26 cellular contexts compared by ENCODE assay signal in genomic region chr7:108072116-108072515, GRCh38. TPM values are rescaled to one million over a fixed set of nuclear protein-coding genes. Genes with fewer than 3 reads are reported as not detected.
DNase-seq lines count a peak whose midpoint lies in the region; ATAC-seq, FAIRE-seq and TF ChIP-seq lines count a peak whose summit lies in the region.
"Had no signal": no experiment of that assay in that cellular context is flagged by ENCODE, and none has a peak within 500 bp of the region (broad histone marks: within the 10 kb centered on the region; RNA-seq: fewer than 3 reads in every experiment).

No MANE protein-coding gene starts in this region.

- H3K9ac ChIP-seq in mammary epithelial cell (ENCODE audit: insufficient read depth, low read length) (no peak overlapping the region), K562 (ENCODE audit: insufficient read depth in 1 of 2, low read depth in 2 of 2, low read length in 2 of 2) (no peak overlapping the region)
- H3K9ac ChIP-seq: BLaER1 treated with 17β-estradiol and CSF1 and Interleukin-3, amounts not matched to agents 10 nM and 100 nM; GM23248 had no signal

- no peak for ATAC-seq in K562
- ATAC-seq in foreskin keratinocyte: peak; percentile 31
- ATAC-seq: A549 had no signal

- TF ChIP-seq POLR2A in breast epithelium (IDR thresholded peaks at IDR 0.05): no peak
- TF ChIP-seq POLR2A in K562 (conservative IDR thresholded peaks at IDR 0.05): no peak

- no peak for TF ChIP-seq RAD21 in K562 (CRISPR knock-in tag; conservative IDR thresholded peaks at IDR 0.05 in 1 of 2, IDR thresholded peaks at IDR 0.05 in 1 of 2)

- no peak for FAIRE-seq in K562 (lab: Jason Lieb, UNC)
- FAIRE-seq: A549, GM12892, H1 had no signal

- POLR2A ChIA-PET in K562 (lab: Yijun Ruan, JAX): interaction anchor here (0.9 to 1.3 kb wide), 3 partner anchors 9 to 120 kb away, joined by 3 to 5 read pairs (median 3); no protein-coding TSS in a partner anchor

- CTCF ChIA-PET in mammary epithelial cell (lab: Charles Lee; ENCODE audit: low non-redundant PET): no interaction called here
- CTCF ChIA-PET in K562 (lab: Yijun Ruan, JAX; ENCODE audit: low intra/inter-chr PET ratio): no interaction called here

- H3K9me1 ChIP-seq in K562 (ENCODE audit: control insufficient read depth, insufficient read depth, low read length): no peaks in the 10 kb centered on the region

- intact Hi-C loops in mammary epithelial cell (cut with micrococcal nuclease) (no loop called here), breast epithelium (cut with DNase I; ENCODE audit: low total_unique reads) (no loop called here), K562 (cut with micrococcal nuclease) (no loop called here), head of caudate nucleus (cut with DNase I) (no loop called here)

- no peak overlapping the region for H3K27ac ChIP-seq in mammary epithelial cell (ENCODE audit: insufficient read depth, low read depth, low read length)
- no peak overlapping the region for H3K27ac ChIP-seq in breast epithelium
- H3K27ac ChIP-seq in K562 (ENCODE audit: extremely low read depth, low read depth, low read length): no peak overlapping the region
- no peak overlapping the region for H3K27ac ChIP-seq in foreskin keratinocyte
- H3K27ac ChIP-seq: A549; BLaER1 treated with 17β-estradiol and CSF1 and Interleukin-3, amounts not matched to agents 10 nM and 100 nM; GM23248 had no signal

- H3K4me2 ChIP-seq in mammary epithelial cell (ENCODE audit: insufficient read depth, low read depth, low read length): no peak overlapping the region
- no peak overlapping the region for H3K4me2 ChIP-seq in K562 (ENCODE audit: insufficient read depth, low read length)
- H3K4me2 ChIP-seq: A549; BLaER1 treated with 17β-estradiol and CSF1 and Interleukin-3, amounts not matched to agents 10 nM and 100 nM had no signal

- no peaks in the 10 kb centered on the region for H3K27me3 ChIP-seq in mammary epithelial cell (ENCODE audit: insufficient read depth, low read length)
- H3K27me3 ChIP-seq in breast epithelium: no peaks in the 10 kb centered on the region
- no peaks in the 10 kb centered on the region for H3K27me3 ChIP-seq in K562 (ENCODE audit: control insufficient read depth in 2 of 2, insufficient read depth in 2 of 2, low read length in 2 of 2)
- H3K27me3 ChIP-seq in foreskin keratinocyte: no peaks in the 10 kb centered on the region
- H3K27me3 ChIP-seq: BE2C; BLaER1 treated with 17β-estradiol and CSF1 and Interleukin-3, amounts not matched to agents 10 nM and 100 nM had no signal

- TF ChIP-seq CTCF in mammary epithelial cell (conservative IDR thresholded peaks at IDR 0.05 in 1 of 2, IDR thresholded peaks at IDR 0.05 in 1 of 2; ENCODE audit: extremely low read depth in 1 of 2, insufficient read depth in 1 of 2, low read depth in 1 of 2, low read length in 2 of 2): no peak
- no peak for TF ChIP-seq CTCF in breast epithelium (IDR thresholded peaks at IDR 0.05)
- no peak for TF ChIP-seq CTCF in K562 (IDR thresholded peaks at IDR 0.05 in 2 of 3, conservative IDR thresholded peaks at IDR 0.05 in 1 of 3; ENCODE audit: insufficient read depth in 2 of 3, low read depth in 1 of 3, low read length in 3 of 3)
- no peak for TF ChIP-seq CTCF in foreskin keratinocyte (conservative IDR thresholded peaks at IDR 0.05)

- dilution Hi-C loops in mammary epithelial cell (cut with HindIII; ENCODE audit: low sequenced_read_pairs): no loop called here

- H3K4me1 ChIP-seq in mammary epithelial cell (ENCODE audit: insufficient read depth, low read length) (no peaks in the 10 kb centered on the region), breast epithelium (no peaks in the 10 kb centered on the region), K562 (replicated peaks in 1 of 2; ENCODE audit: control insufficient read depth in 2 of 2, insufficient read depth in 2 of 2, low read length in 2 of 2) (peaks cover 12 to 40% of the 10 kb centered on the region in 2 experiments), foreskin keratinocyte (peaks cover 6% of the 10 kb centered on the region)
- H3K4me1 ChIP-seq: A549, BE2C had no signal

- in situ Hi-C loops in mammary epithelial cell (cut with MboI; ENCODE audit: low sequenced_read_pairs in 2 of 2) (no loop called here), K562 (cut with MboI) (no loop called here)

- TF ChIP-seq EP300 in K562 (IDR thresholded peaks at IDR 0.05; ENCODE audit: low read length): no peak

- H2AFZ ChIP-seq in mammary epithelial cell (ENCODE audit: low read depth, low read length) (peak overlapping the region; percentile 52), K562 (ENCODE audit: low read depth, low read length) (0 out of 2 replicates have a peak overlapping the region, but pooled peaks have one; percentile 10)
- H2AFZ ChIP-seq: GM23248 had no signal

- no peaks in the 10 kb centered on the region for H3K79me2 ChIP-seq in mammary epithelial cell (ENCODE audit: insufficient read depth, low read length)
- H3K79me2 ChIP-seq in K562 (ENCODE audit: control insufficient read depth, insufficient read depth, low read length): no peaks in the 10 kb centered on the region

- 94% methylated on average over 2 of the region's 2 CpGs for WGBS in mammary epithelial cell (ENCODE audit: low coverage, missing lambda C conversion rate)
- 71% methylated on average over 2 of the region's 2 CpGs for WGBS in K562 (ENCODE audit: insufficient coverage, low coverage, missing lambda C conversion rate)

- BruUV-seq in mammary epithelial cell (replicated peaks; lab: Mats Ljungman, UMichigan): no TSS peak
- no TSS peak for BruUV-seq in K562 (replicated peaks; lab: Mats Ljungman, UMichigan)

- H3K36me3 ChIP-seq in mammary epithelial cell (ENCODE audit: insufficient read depth, low read length) (no peaks in the 10 kb centered on the region), breast epithelium (no peaks in the 10 kb centered on the region), K562 (ENCODE audit: control insufficient read depth, insufficient read depth, low read length) (no peaks in the 10 kb centered on the region)
- H3K36me3 ChIP-seq: BE2C; BLaER1 treated with 17β-estradiol and CSF1 and Interleukin-3, amounts not matched to agents 10 nM and 100 nM had no signal

- H3K4me3 ChIP-seq in mammary epithelial cell (replicated peaks in 1 of 3; ENCODE audit: insufficient read depth in 1 of 3, low read depth in 2 of 3, low read length in 3 of 3): no peak overlapping the region
- no peak overlapping the region for H3K4me3 ChIP-seq in breast epithelium
- H3K4me3 ChIP-seq in K562: no peak overlapping the region
- H3K4me3 ChIP-seq: A549; BLaER1 treated with 17β-estradiol and CSF1 and Interleukin-3, amounts not matched to agents 10 nM and 100 nM; GM23248 had no signal

- DNase-seq in mammary epithelial cell (no peak), breast epithelium (ENCODE audit: low spot score in 2 of 2) (no peak), K562 (ENCODE audit: extremely low read depth in 1 of 4, low spot score in 3 of 4) (no peak), foreskin keratinocyte (peak in 1 of 2 donors; percentile 40), head of caudate nucleus (no peak), NCI-H345 treated with DMSO at 0.1 percent for 48 hours (lab: John Stamatoyannopoulos, UW; ENCODE audit: unreplicated experiment) (no peak)
- DNase-seq in activated CD8-positive, alpha-beta memory T cell treated with anti-CD3 and anti-CD28 coated beads, Interleukin-2, amount 50 U/mL, for 48 hours: no peak
- DNase-seq: 8988T; ACHN; AML-193; BE2C; CD4-positive, alpha-beta T cell; CD8-positive, alpha-beta memory T cell; DMS53; DMS79 treated with DMSO at 0.1 percent for 48 hours; GF-D8; GM23248; H7; HCEC 1CT had no signal

- H4K20me1 ChIP-seq in mammary epithelial cell (ENCODE audit: insufficient read depth, low read length) (no peaks in the 10 kb centered on the region), K562 (replicated peaks; ENCODE audit: control insufficient read depth, insufficient read depth, low read length) (no peaks in the 10 kb centered on the region)
- H4K20me1 ChIP-seq: BLaER1 treated with 17β-estradiol and CSF1 and Interleukin-3, amounts not matched to agents 10 nM and 100 nM had no signal

- H3K9me3 ChIP-seq in mammary epithelial cell (replicated peaks; ENCODE audit: insufficient read depth, low read length) (no peaks in the 10 kb centered on the region), breast epithelium (no peaks in the 10 kb centered on the region), K562 (replicated peaks; ENCODE audit: control insufficient read depth, insufficient read depth, low read depth, low read length) (no peaks in the 10 kb centered on the region)
- H3K9me3 ChIP-seq: A549; BE2C; BLaER1 treated with 17β-estradiol and CSF1 and Interleukin-3, amounts not matched to agents 10 nM and 100 nM had no signal

TF ChIP-seq in K562, 482 proteins besides CTCF, POLR2A, EP300 and RAD21:
- TF ChIP-seq RBM25 (IDR thresholded peaks at IDR 0.05; ENCODE audit: low read depth, low read length, severe bottlenecking) (no peak), ZC3H4 (CRISPR knock-in tag; IDR thresholded peaks at IDR 0.05; ENCODE audit: borderline replicate concordance) (no peak), ADNP (tag; IDR thresholded peaks at IDR 0.05) (no peak), BRD4 (IDR thresholded peaks at IDR 0.05) (no peak)

RNA-seq across cellular contexts. Expression of gene LAMB4, which starts 58.0 kb away (rescaled TPM):
- total RNA-seq in mammary epithelial cell (1 to 10 TPM in 1 of 2 donors, under 1 TPM in 1; 0.09 to 1.0 TPM), breast epithelium (under 1 TPM; 0.29 to 0.98 (median 0.48) TPM), K562 (2014; rRNA removed) (not detected in 2 replicates), K562 (2014; rRNA removed; fragmentation: Illumina TruSeq; extraction: Trizol) (0.07 and 0.10 TPM in 2 replicates), K562 (2015; rRNA removed; fragmentation: Illumina TruSeq; extraction: Trizol) (not detected in 2 replicates), K562 (2021) (not detected in 2 replicates), foreskin keratinocyte (0.07 and 0.14 TPM in 2 replicates)
- polyA plus RNA-seq in mammary epithelial cell (0.27 TPM), K562 (2011; rRNA removed) (not detected in 2 replicates), K562 (2014; fragmentation: Illumina TruSeq; extraction: Trizol) (0.06 TPM in 1 of 2 replicates, not detected in the other), K562 (2014; fragmentation: Nextera tagmentation; extraction: Ambion mirVana) (under 1 TPM; 0.06 to 0.13 TPM), K562 (2014; rRNA removed) (0.12 TPM in 1 of 2 replicates, not detected in the other), foreskin keratinocyte (0.02 and 0.04 TPM in 2 replicates)
- 0.93 TPM for polyA minus RNA-seq in mammary epithelial cell
- total RNA-seq in K562 (2011; cell fraction: chromatin; rRNA removed; ENCODE audit: low replicate concordance): not detected in 2 replicates
- total RNA-seq in K562 (2011; cell fraction: nucleolus; rRNA removed): not detected in 2 replicates
- 0.29 TPM in 1 of 2 replicates, not detected in the other for total RNA-seq in K562 (2011; cell fraction: nucleoplasm; rRNA removed)
- polyA plus RNA-seq in K562 (2011; cell fraction: cytosol; rRNA removed): 0.03 TPM in 1 of 2 replicates, not detected in the other
- not detected in 2 replicates for polyA plus RNA-seq in K562 (2011; cell fraction: nucleus; rRNA removed)
- 0.09 and 0.18 TPM in 2 replicates for polyA plus RNA-seq in K562 (2012)
- polyA minus RNA-seq in K562 (2011; rRNA and poly(A)+ RNA removed): 0.21 TPM in 1 of 2 replicates, not detected in the other
- polyA minus RNA-seq in K562 (2011; cell fraction: cytosol; rRNA and poly(A)+ RNA removed): not detected in 2 replicates
- polyA minus RNA-seq in K562 (2011; cell fraction: nucleus; rRNA and poly(A)+ RNA removed): not detected in 2 replicates
- total RNA-seq: CD8-positive, alpha-beta memory T cell; Daoy; G401; GM23248; H1; H7 had no signal
- polyA plus RNA-seq: CD14-positive monocyte; CD8-positive, alpha-beta memory T cell; H1 had no signal
